ENCODE assay signal across 9 cellular contexts in genomic region chr11:12376259-12376971, GRCh38. TPM values are rescaled to one million over a fixed set of nuclear protein-coding genes. Genes with fewer than 3 reads are reported as not detected.
DNase-seq lines count a peak whose midpoint lies in the region; ATAC-seq and TF ChIP-seq lines count a peak whose summit lies in the region.
"Had no signal": no experiment of that assay in that cellular context is flagged by ENCODE, and none has a peak within 500 bp of the region (broad histone marks: within the 10 kb centered on the region; RNA-seq: fewer than 3 reads in every experiment).

No MANE protein-coding gene starts in this region.

- 52 to 58% methylated on average over 11 of the region's 11 CpGs for WGBS in lung, 2 donors
- WGBS in urinary bladder: 32% methylated on average over 11 of the region's 11 CpGs

- CTCF ChIA-PET in activated naive CD4-positive, alpha-beta T cell treated with anti-CD3 and anti-CD28 coated beads, Interleukin-2, amount 10 ng/mL, durations not matched to agents 7 days and 5 days (lab: Charles Lee): interaction anchor here (1.1 to 1.7 kb wide), 2 partner anchors 11 to 45 kb away, joined by 3 to 8 read pairs; no protein-coding TSS in a partner anchor

- H3K27ac Mint-ChIP-seq in activated naive CD4-positive, alpha-beta T cell treated with anti-CD3 and anti-CD28 coated beads, Interleukin-2, amount 10 ng/mL, durations not matched to agents 7 days and 5 days: no peak overlapping the region
- H3K27ac Mint-ChIP-seq in chondrocyte (ENCODE audit: unreplicated experiment): peak overlapping the region; percentile 82

- H3K9me3 Mint-ChIP-seq in activated naive CD4-positive, alpha-beta T cell treated with anti-CD3 and anti-CD28 coated beads, Interleukin-2, amount 10 ng/mL, durations not matched to agents 7 days and 5 days: peaks cover 4% of the 10 kb centered on the region
- H3K9me3 Mint-ChIP-seq in chondrocyte (ENCODE audit: low read depth): no peaks in the 10 kb centered on the region

- no peak for DNase-seq in activated naive CD4-positive, alpha-beta T cell treated with anti-CD3 and anti-CD28 coated beads, Interleukin-2, amount 10 ng/mL, durations not matched to agents 7 days and 5 days
- no peak for DNase-seq in activated naive CD4-positive, alpha-beta T cell treated with anti-CD3 and anti-CD28 coated beads, Interleukin-2, amount 50 U/mL, for 16 hours
- DNase-seq in chondrocyte (ENCODE audit: low spot score): no peak
- DNase-seq in lung (ENCODE audit: low spot score): no peak
- no peak for DNase-seq in CD1c-positive myeloid dendritic cell (ENCODE audit: extremely low spot score)
- no peak for DNase-seq in midbrain (lab: John Stamatoyannopoulos, UW)
- DNase-seq: GF-D8 had no signal

- H3K4me3 Mint-ChIP-seq in activated naive CD4-positive, alpha-beta T cell treated with anti-CD3 and anti-CD28 coated beads, Interleukin-2, amount 10 ng/mL, durations not matched to agents 7 days and 5 days: peak overlapping the region; percentile 42
- peak overlapping the region; percentile 74 for H3K4me3 Mint-ChIP-seq in chondrocyte (ENCODE audit: unreplicated experiment)

- peaks cover 5% of the 10 kb centered on the region for H3K4me1 Mint-ChIP-seq in activated naive CD4-positive, alpha-beta T cell treated with anti-CD3 and anti-CD28 coated beads, Interleukin-2, amount 10 ng/mL, durations not matched to agents 7 days and 5 days
- H3K4me1 Mint-ChIP-seq in chondrocyte (ENCODE audit: low read depth): peaks cover 51% of the 10 kb centered on the region

- no peaks in the 10 kb centered on the region for H3K9me3 ChIP-seq in lung (ENCODE audit: control insufficient read depth in 2 of 2, insufficient read depth in 1 of 2, low read length in 1 of 2)

- no peaks in the 10 kb centered on the region for H3K27me3 ChIP-seq in lung (ENCODE audit: control insufficient read depth, insufficient read depth)

- H3K4me1 ChIP-seq in lung (ENCODE audit: control insufficient read depth in 2 of 2, insufficient read depth in 2 of 2, low read length in 2 of 2) (peaks cover 10 to 18% of the 10 kb centered on the region in 2 donors), urinary bladder (ENCODE audit: insufficient read depth) (no peaks in the 10 kb centered on the region)

- ATAC-seq in lung (ENCODE audit: insufficient read depth, low FRiP score): no peak
- ATAC-seq in HG03378 (IDR thresholded peaks at IDR 0.05; ENCODE audit: unreplicated experiment): no peak

- H3K36me3 Mint-ChIP-seq in activated naive CD4-positive, alpha-beta T cell treated with anti-CD3 and anti-CD28 coated beads, Interleukin-2, amount 10 ng/mL, durations not matched to agents 7 days and 5 days: no peaks in the 10 kb centered on the region
- H3K36me3 Mint-ChIP-seq in chondrocyte (ENCODE audit: low read depth): peaks cover 2% of the 10 kb centered on the region

- no peak overlapping the region for H3K4me3 ChIP-seq in lung
- H3K4me3 ChIP-seq in urinary bladder (ENCODE audit: low read depth, low read length): no peak overlapping the region

- H3K27ac ChIP-seq in lung (ENCODE audit: low read depth in 1 of 2, low read length in 1 of 2): peak overlapping the region; percentile 94 to 96
- peak overlapping the region; percentile 31 for H3K27ac ChIP-seq in urinary bladder (ENCODE audit: low read depth)

- H3K27me3 Mint-ChIP-seq in activated naive CD4-positive, alpha-beta T cell treated with anti-CD3 and anti-CD28 coated beads, Interleukin-2, amount 10 ng/mL, durations not matched to agents 7 days and 5 days: peaks cover 60% of the 10 kb centered on the region
- H3K27me3 Mint-ChIP-seq in chondrocyte (ENCODE audit: low read depth): no peaks in the 10 kb centered on the region

- H3K36me3 ChIP-seq in lung (ENCODE audit: control insufficient read depth in 2 of 2, insufficient read depth in 2 of 2, low read length in 2 of 2) (no peaks in the 10 kb centered on the region), urinary bladder (ENCODE audit: insufficient read depth) (no peaks in the 10 kb centered on the region)

- TF ChIP-seq CTCF in chondrocyte (IDR thresholded peaks at IDR 0.05) (no peak), lung (IDR thresholded peaks at IDR 0.05; ENCODE audit: control extremely low read depth, extremely low read depth) (no peak)

RNA-seq across cellular contexts. Expression of gene PARVA, which starts 1.0 kb away (rescaled TPM):
- total RNA-seq in chondrocyte (147 to 170 TPM (median 158 TPM) in 3 replicates), lung (10 to 100 TPM; 49.6 to 71.6 TPM), urinary bladder (69.8 TPM)
- polyA plus RNA-seq in lung (10 to 100 TPM; 19.9 to 22.9 TPM), urinary bladder (128 TPM)
